8 cellular contexts compared by ENCODE assay signal in the genomic region with DNA sequence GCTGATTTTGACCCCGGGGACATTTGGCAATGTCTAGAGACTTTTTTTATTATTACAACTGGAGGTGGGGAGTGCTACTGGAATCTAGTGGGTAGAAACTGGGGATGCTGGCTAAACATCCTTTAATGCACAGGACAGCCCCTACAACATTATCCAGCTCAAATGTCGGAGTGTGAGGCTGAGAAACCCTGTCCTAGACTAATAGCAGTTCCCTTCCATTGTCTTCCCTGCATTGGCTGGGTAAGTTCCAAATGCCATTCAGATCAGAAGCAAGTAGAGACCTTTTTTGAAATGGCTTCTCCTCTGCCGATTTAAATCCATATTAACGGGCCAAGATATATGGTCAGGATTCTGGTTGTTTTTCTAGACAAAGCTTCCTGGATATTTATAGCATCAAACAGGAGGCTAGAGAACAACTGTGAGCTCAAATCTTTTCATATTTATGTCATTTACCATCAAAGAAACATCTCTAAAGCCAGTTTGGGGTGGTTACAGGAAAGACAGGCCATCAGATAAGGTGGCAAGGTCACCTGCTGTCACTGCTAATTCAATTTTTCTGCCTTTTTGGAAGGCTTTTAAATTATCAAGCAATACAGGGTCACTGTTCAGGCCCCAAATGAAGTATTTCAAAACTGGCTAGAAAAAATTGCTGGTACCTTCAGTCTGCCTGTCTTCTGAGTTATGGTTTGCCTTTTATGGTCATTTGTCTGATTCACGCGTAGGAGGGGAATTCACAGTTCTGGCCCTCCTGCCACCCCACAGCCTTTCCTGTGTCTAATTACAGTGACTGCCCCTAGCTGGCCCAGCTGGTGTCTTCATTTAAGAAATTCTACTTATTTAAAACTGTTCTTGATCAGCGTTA. TPM values are rescaled to one million over a fixed set of nuclear protein-coding genes. Genes with fewer than 3 reads are reported as not detected.
DNase-seq lines count a peak whose midpoint lies in the region; ATAC-seq and TF ChIP-seq lines count a peak whose summit lies in the region.

No MANE protein-coding gene starts in this region.

- TF ChIP-seq POLR2A in vagina (IDR thresholded peaks at IDR 0.05) = no peak

- intact Hi-C loops in PC-3 (cut with micrococcal nuclease) (no loop called here), MCF 10A (cut with micrococcal nuclease) (no loop called here), vagina (cut with DNase I) (no loop called here)

- DNase-seq in activated gamma-delta T cell treated with Interleukin-2 at 50 U/mL for 16 hours = peak; percentile 34
- no peak for DNase-seq in activated gamma-delta T cell (lab: John Stamatoyannopoulos, UW)
- DNase-seq in PC-3 = no peak
- peak; percentile 64 for DNase-seq in MCF 10A (ENCODE audit: unreplicated experiment)
- DNase-seq in naive B cell = peak; percentile 51
- peak in 1 of 2 donors; percentile 47 for DNase-seq in vagina (ENCODE audit: extremely low spot score in 2 of 2)
- DNase-seq in NCI-H1105 treated with DMSO at 0.1 percent for 48 hours (lab: John Stamatoyannopoulos, UW) = no peak

- BruUV-seq in PC-3 (replicated peaks; lab: Mats Ljungman, UMichigan) (no TSS peak), MCF 10A (replicated peaks; lab: Mats Ljungman, UMichigan) (no TSS peak)

- no peaks in the 10 kb centered on the region for H3K4me1 Mint-ChIP-seq in MCF 10A (ENCODE audit: insufficient read depth, unreplicated experiment)
- H3K4me1 Mint-ChIP-seq in naive B cell = peaks cover 29 to 56% (median 33%) of the 10 kb centered on the region in 3 donors

- H3K27ac ChIP-seq in PC-3 (ENCODE audit: low read length) (no peak overlapping the region), vagina (peak overlapping the region; percentile 6)

- H3K27ac Mint-ChIP-seq in MCF 10A (ENCODE audit: low read depth, unreplicated experiment) (no peak overlapping the region), naive B cell (peak overlapping the region; percentile 85 to 96 (median 93))

- H3K9me2 ChIP-seq in PC-3 (replicated peaks; ENCODE audit: low read length) = no peaks in the 10 kb centered on the region

- H3K27me3 Mint-ChIP-seq in MCF 10A (ENCODE audit: insufficient read depth, unreplicated experiment) (no peaks in the 10 kb centered on the region), naive B cell (no peaks in the 10 kb centered on the region)

- no peak for TF ChIP-seq CTCF in PC-3 (conservative IDR thresholded peaks at IDR 0.05; ENCODE audit: low read depth, low read length)
- no peak for TF ChIP-seq CTCF in MCF 10A (IDR thresholded peaks at IDR 0.05; ENCODE audit: unreplicated experiment)
- no peak for TF ChIP-seq CTCF in vagina (IDR thresholded peaks at IDR 0.05)

- no peak overlapping the region for H3K4me2 ChIP-seq in PC-3 (ENCODE audit: low read length)

- H3K9me3 Mint-ChIP-seq in MCF 10A (ENCODE audit: unreplicated experiment) (no peaks in the 10 kb centered on the region), naive B cell (no peaks in the 10 kb centered on the region)

- POLR2A ChIA-PET in PC-3 (lab: Charles Lee; ENCODE audit: unreplicated experiment) (no interaction called here), MCF 10A (lab: Yijun Ruan, JAX) (interaction anchor here (0.6 to 1.5 kb wide), 4 partner anchors 21 to 91 kb away, joined by 3 to 6 read pairs (median 3); a partner anchor contains a TSS)

- ATAC-seq in HG02938 (IDR thresholded peaks at IDR 0.05; ENCODE audit: unreplicated experiment) (peak; percentile 95), PC-3 (peak; percentile 38; the same call in 1 of the 2 replicates), naive B cell (ENCODE audit: low read depth in 2 of 2) (peak; percentile 99)

- H3F3A ChIP-seq in PC-3 (ENCODE audit: low read length, unreplicated experiment) = no peaks in the 10 kb centered on the region

- H3K9ac ChIP-seq in PC-3 (ENCODE audit: low read length) = no peak overlapping the region

- no peaks in the 10 kb centered on the region for H4K20me1 ChIP-seq in PC-3 (ENCODE audit: low read length)

- H3K36me3 Mint-ChIP-seq in MCF 10A (ENCODE audit: insufficient read depth, unreplicated experiment) (peaks cover 84% of the 10 kb centered on the region), naive B cell (peaks cover 13 to 36% of the 10 kb centered on the region in 2 donors)

- H3K27me3 ChIP-seq in PC-3 (ENCODE audit: low read length) (no peaks in the 10 kb centered on the region), vagina (no peaks in the 10 kb centered on the region)

- no peaks in the 10 kb centered on the region for H3K9me3 ChIP-seq in PC-3 (ENCODE audit: low read length)
- H3K9me3 ChIP-seq in vagina = no peaks in the 10 kb centered on the region

- H3K4me3 Mint-ChIP-seq in MCF 10A (ENCODE audit: unreplicated experiment) = no peak overlapping the region
- peak overlapping the region in 6 of 8 donors; percentile 18 to 76 (median 42) for H3K4me3 Mint-ChIP-seq in naive B cell

- H3K36me3 ChIP-seq in PC-3 (ENCODE audit: low read depth, low read length) (peaks cover 50% of the 10 kb centered on the region), vagina (peaks cover 0 to 9% of the 10 kb centered on the region in 2 donors)

- CTCF ChIA-PET in PC-3 (lab: Charles Lee) = no interaction called here
- CTCF ChIA-PET in MCF 10A (lab: Yijun Ruan, JAX) = interaction anchor here (0.6 to 4.9 kb wide), 3 partner anchors 14 to 33 kb away, joined by 3 to 30 read pairs (median 4); no protein-coding TSS in a partner anchor

- H3K4me1 ChIP-seq in PC-3 (ENCODE audit: insufficient read depth, low read length) (no peaks in the 10 kb centered on the region), vagina (no peaks in the 10 kb centered on the region)

- no peak overlapping the region for H2AFZ ChIP-seq in PC-3 (ENCODE audit: low read length)

- no peaks in the 10 kb centered on the region for H3K79me2 ChIP-seq in PC-3 (ENCODE audit: low read length)

- no peak overlapping the region for H3K4me3 ChIP-seq in PC-3 (ENCODE audit: low read length)
- no peak overlapping the region for H3K4me3 ChIP-seq in vagina

RNA-seq across cellular contexts. Expression of a gene that starts 20.1 kb away (rescaled TPM):
- total RNA-seq in PC-3 (2014; rRNA removed) = 0.58 and 0.86 TPM in 2 replicates
- 0.14 and 0.22 TPM in 2 replicates for total RNA-seq in MCF 10A (2022)
- polyA plus RNA-seq in naive B cell (ENCODE audit: low read depth in 6 of 6) = under 1 TPM in 5 of 6 donors, not detected in 1; 0.13 to 0.53 (median 0.31) TPM
- 0.49 TPM for total RNA-seq in vagina

RNA-seq across cellular contexts. Expression of a gene that starts 57.1 kb away (rescaled TPM):
- 89.3 and 103 TPM in 2 replicates for total RNA-seq in PC-3 (2014; rRNA removed)
- 57.6 and 72.7 TPM in 2 replicates for total RNA-seq in MCF 10A (2022)
- polyA plus RNA-seq in naive B cell (ENCODE audit: low read depth in 6 of 6) = 10 to 100 TPM; 44.1 to 74.7 (median 60.2) TPM
- total RNA-seq in vagina = 40.3 TPM

RNA-seq across cellular contexts. Expression of a gene that starts 58.4 kb away (rescaled TPM):
- total RNA-seq in PC-3 (2014; rRNA removed) = 4.0 and 10.7 TPM in 2 replicates
- 11.7 and 15.3 TPM in 2 replicates for total RNA-seq in MCF 10A (2022)
- polyA plus RNA-seq in naive B cell (ENCODE audit: low read depth in 6 of 6) = 10 to 100 TPM; 16.7 to 26.4 (median 22.3) TPM
- 11.3 TPM for total RNA-seq in vagina

RNA-seq across cellular contexts. Expression of a gene that starts 59.4 kb away (rescaled TPM):
- total RNA-seq in PC-3 (2014; rRNA removed) (23.6 and 26.0 TPM in 2 replicates), MCF 10A (2022) (26.5 and 30.9 TPM in 2 replicates), vagina (48.9 TPM)
- polyA plus RNA-seq in naive B cell (ENCODE audit: low read depth in 6 of 6) = 100 to 1,000 TPM in 1 of 6 donors, 10 to 100 TPM in 5; 54.4 to 103 (median 76.5) TPM

Comparison
In these comparisons a context has a peak if more than half of its experiments do, and no peak if none do; other contexts are left out.
1. DNase-seq: peak in activated gamma-delta T cell treated with Interleukin-2 at 50 U/mL for 16 hours (single experiment), MCF 10A (single experiment) and naive B cell (single experiment); none in activated gamma-delta T cell (single experiment), PC-3 (single experiment) and NCI-H1105 treated with DMSO at 0.1 percent for 48 hours (single experiment).
2. ATAC-seq: peak in every context shown above with its lines; median percentile 99 in naive B cell; 95 in HG02938; 38 in PC-3.